ENCODE assay signal across 18 cellular contexts in genomic region chr16:11301645-11302513, GRCh38.
A peak's percentile ranks its signal among the peaks of the same experiment; 100 is the strongest.
DNase-seq lines count a peak whose midpoint lies in the region; ATAC-seq lines count a peak whose summit lies in the region.
"Had no signal": no experiment of that assay in that cellular context is flagged by ENCODE, and none has a peak within 500 bp of the region (broad histone marks: within the 10 kb centered on the region; RNA-seq: fewer than 3 reads in every experiment).

No MANE protein-coding gene starts in this region.

- intact Hi-C loops in dendritic cell treated with granulocyte-macrophage colony-stimulating factor and Interleukin-4, amounts not matched to agents 40 ng/mL and 50 ng/mL, for 4 days (cut with micrococcal nuclease) = no loop called here

- H3K27me3 Mint-ChIP-seq in dendritic cell treated with granulocyte-macrophage colony-stimulating factor and Interleukin-4, amounts not matched to agents 40 ng/mL and 50 ng/mL, for 4 days = peaks cover 29% of the 10 kb centered on the region
- no peaks in the 10 kb centered on the region for H3K27me3 Mint-ChIP-seq in stimulated activated memory B cell treated with anti-CD40 and anti-IgM and Interleukin-4, amounts not matched to agents 10 μg/mL and 1 μg/mL and 100 μg/mL, for 72 hours
- H3K27me3 Mint-ChIP-seq: memory B cell had no signal

- no peaks in the 10 kb centered on the region for H3K36me3 Mint-ChIP-seq in dendritic cell treated with granulocyte-macrophage colony-stimulating factor and Interleukin-4, amounts not matched to agents 40 ng/mL and 50 ng/mL, for 4 days (ENCODE audit: low read depth)
- H3K36me3 Mint-ChIP-seq in stimulated activated memory B cell treated with anti-CD40 and anti-IgM and Interleukin-4, amounts not matched to agents 10 μg/mL and 1 μg/mL and 100 μg/mL, for 72 hours = no peaks in the 10 kb centered on the region
- H3K36me3 Mint-ChIP-seq: memory B cell; natural killer cell treated with Interleukin-12 subunit alpha and Interleukin-12 subunit beta and Interleukin-15 and Interleukin-18, amount 100 ng/mL, for 72 hours had no signal

- no peak overlapping the region for H3K4me3 Mint-ChIP-seq in dendritic cell treated with granulocyte-macrophage colony-stimulating factor and Interleukin-4, amounts not matched to agents 40 ng/mL and 50 ng/mL, for 4 days
- H3K4me3 Mint-ChIP-seq in stimulated activated memory B cell treated with anti-CD40 and anti-IgM and Interleukin-4, amounts not matched to agents 10 μg/mL and 1 μg/mL and 100 μg/mL, for 72 hours = no peak overlapping the region
- H3K4me3 Mint-ChIP-seq: activated naive CD4-positive, alpha-beta T cell treated with anti-CD3 and anti-CD28 coated beads for 36 hours; memory B cell; natural killer cell treated with Interleukin-12 subunit alpha and Interleukin-12 subunit beta and Interleukin-15 and Interleukin-18, amount 100 ng/mL, for 72 hours had no signal

- H3K9me3 Mint-ChIP-seq in dendritic cell treated with granulocyte-macrophage colony-stimulating factor and Interleukin-4, amounts not matched to agents 40 ng/mL and 50 ng/mL, for 4 days = no peaks in the 10 kb centered on the region
- no peaks in the 10 kb centered on the region for H3K9me3 Mint-ChIP-seq in stimulated activated memory B cell treated with anti-CD40 and anti-IgM and Interleukin-4, amounts not matched to agents 10 μg/mL and 1 μg/mL and 100 μg/mL, for 72 hours
- H3K9me3 Mint-ChIP-seq: activated naive CD4-positive, alpha-beta T cell treated with anti-CD3 and anti-CD28 coated beads for 36 hours; memory B cell; natural killer cell treated with Interleukin-12 subunit alpha and Interleukin-12 subunit beta and Interleukin-15 and Interleukin-18, amount 100 ng/mL, for 72 hours had no signal

- ATAC-seq in stimulated activated memory B cell treated with anti-CD40 and anti-IgM and Interleukin-4, amounts not matched to agents 10 μg/mL and 1 μg/mL and 100 μg/mL, for 72 hours = no peak
- no peak for ATAC-seq in GM19397 (IDR thresholded peaks at IDR 0.05; ENCODE audit: unreplicated experiment)
- ATAC-seq: foreskin keratinocyte; natural killer cell treated with Interleukin-12 subunit alpha and Interleukin-12 subunit beta and Interleukin-15 and Interleukin-18, amount 100 ng/mL, for 72 hours had no signal

- DNase-seq in DMS53 (lab: John Stamatoyannopoulos, UW) (peak; percentile 7), DMS53 treated with DMSO at 0.1 percent for 48 hours (lab: John Stamatoyannopoulos, UW; ENCODE audit: unreplicated experiment) (no peak), NCI-H1436 treated with DMSO at 0.1 percent for 48 hours (lab: John Stamatoyannopoulos, UW) (no peak)
- DNase-seq: activated CD4-positive, alpha-beta T cell treated with anti-CD3 and anti-CD28 coated beads, Interleukin-2, amount 50 U/mL, for 1 hour; activated naive CD4-positive, alpha-beta T cell treated with anti-CD3 and anti-CD28 coated beads for 36 hours; Caco-2; colonic mucosa; EL; foreskin keratinocyte; kidney glomerular epithelial cell; NK-92 treated with Interleukin-12 subunit alpha and Interleukin-12 subunit beta, amount 100 ng/mL, for 24 hours; posterior cingulate gyrus; stimulated activated CD4-positive, alpha-beta T cell treated with anti-CD3 and anti-CD28 coated beads, Interleukin-4, amount 100 ng/mL, for 24 hours had no signal

- peak overlapping the region; percentile 25 for H3K27ac Mint-ChIP-seq in dendritic cell treated with granulocyte-macrophage colony-stimulating factor and Interleukin-4, amounts not matched to agents 40 ng/mL and 50 ng/mL, for 4 days
- H3K27ac Mint-ChIP-seq in stimulated activated memory B cell treated with anti-CD40 and anti-IgM and Interleukin-4, amounts not matched to agents 10 μg/mL and 1 μg/mL and 100 μg/mL, for 72 hours = peak overlapping the region; percentile 62
- H3K27ac Mint-ChIP-seq: activated naive CD4-positive, alpha-beta T cell treated with anti-CD3 and anti-CD28 coated beads for 36 hours; memory B cell had no signal

- peaks cover 51% of the 10 kb centered on the region for H3K4me1 Mint-ChIP-seq in dendritic cell treated with granulocyte-macrophage colony-stimulating factor and Interleukin-4, amounts not matched to agents 40 ng/mL and 50 ng/mL, for 4 days (ENCODE audit: low read depth)
- H3K4me1 Mint-ChIP-seq in stimulated activated memory B cell treated with anti-CD40 and anti-IgM and Interleukin-4, amounts not matched to agents 10 μg/mL and 1 μg/mL and 100 μg/mL, for 72 hours = peaks cover 44% of the 10 kb centered on the region
